ENCODE assay signal across 1 cellular context in genomic region chr4:53541577-53542206, GRCh38.
TF ChIP-seq lines count a peak whose summit lies in the region.

No MANE protein-coding gene starts in this region.

TF ChIP-seq in HepG2, 621 proteins besides CTCF, POLR2A, EP300 and RAD21 (continued from another document):
- TF ChIP-seq, protein P1, sequence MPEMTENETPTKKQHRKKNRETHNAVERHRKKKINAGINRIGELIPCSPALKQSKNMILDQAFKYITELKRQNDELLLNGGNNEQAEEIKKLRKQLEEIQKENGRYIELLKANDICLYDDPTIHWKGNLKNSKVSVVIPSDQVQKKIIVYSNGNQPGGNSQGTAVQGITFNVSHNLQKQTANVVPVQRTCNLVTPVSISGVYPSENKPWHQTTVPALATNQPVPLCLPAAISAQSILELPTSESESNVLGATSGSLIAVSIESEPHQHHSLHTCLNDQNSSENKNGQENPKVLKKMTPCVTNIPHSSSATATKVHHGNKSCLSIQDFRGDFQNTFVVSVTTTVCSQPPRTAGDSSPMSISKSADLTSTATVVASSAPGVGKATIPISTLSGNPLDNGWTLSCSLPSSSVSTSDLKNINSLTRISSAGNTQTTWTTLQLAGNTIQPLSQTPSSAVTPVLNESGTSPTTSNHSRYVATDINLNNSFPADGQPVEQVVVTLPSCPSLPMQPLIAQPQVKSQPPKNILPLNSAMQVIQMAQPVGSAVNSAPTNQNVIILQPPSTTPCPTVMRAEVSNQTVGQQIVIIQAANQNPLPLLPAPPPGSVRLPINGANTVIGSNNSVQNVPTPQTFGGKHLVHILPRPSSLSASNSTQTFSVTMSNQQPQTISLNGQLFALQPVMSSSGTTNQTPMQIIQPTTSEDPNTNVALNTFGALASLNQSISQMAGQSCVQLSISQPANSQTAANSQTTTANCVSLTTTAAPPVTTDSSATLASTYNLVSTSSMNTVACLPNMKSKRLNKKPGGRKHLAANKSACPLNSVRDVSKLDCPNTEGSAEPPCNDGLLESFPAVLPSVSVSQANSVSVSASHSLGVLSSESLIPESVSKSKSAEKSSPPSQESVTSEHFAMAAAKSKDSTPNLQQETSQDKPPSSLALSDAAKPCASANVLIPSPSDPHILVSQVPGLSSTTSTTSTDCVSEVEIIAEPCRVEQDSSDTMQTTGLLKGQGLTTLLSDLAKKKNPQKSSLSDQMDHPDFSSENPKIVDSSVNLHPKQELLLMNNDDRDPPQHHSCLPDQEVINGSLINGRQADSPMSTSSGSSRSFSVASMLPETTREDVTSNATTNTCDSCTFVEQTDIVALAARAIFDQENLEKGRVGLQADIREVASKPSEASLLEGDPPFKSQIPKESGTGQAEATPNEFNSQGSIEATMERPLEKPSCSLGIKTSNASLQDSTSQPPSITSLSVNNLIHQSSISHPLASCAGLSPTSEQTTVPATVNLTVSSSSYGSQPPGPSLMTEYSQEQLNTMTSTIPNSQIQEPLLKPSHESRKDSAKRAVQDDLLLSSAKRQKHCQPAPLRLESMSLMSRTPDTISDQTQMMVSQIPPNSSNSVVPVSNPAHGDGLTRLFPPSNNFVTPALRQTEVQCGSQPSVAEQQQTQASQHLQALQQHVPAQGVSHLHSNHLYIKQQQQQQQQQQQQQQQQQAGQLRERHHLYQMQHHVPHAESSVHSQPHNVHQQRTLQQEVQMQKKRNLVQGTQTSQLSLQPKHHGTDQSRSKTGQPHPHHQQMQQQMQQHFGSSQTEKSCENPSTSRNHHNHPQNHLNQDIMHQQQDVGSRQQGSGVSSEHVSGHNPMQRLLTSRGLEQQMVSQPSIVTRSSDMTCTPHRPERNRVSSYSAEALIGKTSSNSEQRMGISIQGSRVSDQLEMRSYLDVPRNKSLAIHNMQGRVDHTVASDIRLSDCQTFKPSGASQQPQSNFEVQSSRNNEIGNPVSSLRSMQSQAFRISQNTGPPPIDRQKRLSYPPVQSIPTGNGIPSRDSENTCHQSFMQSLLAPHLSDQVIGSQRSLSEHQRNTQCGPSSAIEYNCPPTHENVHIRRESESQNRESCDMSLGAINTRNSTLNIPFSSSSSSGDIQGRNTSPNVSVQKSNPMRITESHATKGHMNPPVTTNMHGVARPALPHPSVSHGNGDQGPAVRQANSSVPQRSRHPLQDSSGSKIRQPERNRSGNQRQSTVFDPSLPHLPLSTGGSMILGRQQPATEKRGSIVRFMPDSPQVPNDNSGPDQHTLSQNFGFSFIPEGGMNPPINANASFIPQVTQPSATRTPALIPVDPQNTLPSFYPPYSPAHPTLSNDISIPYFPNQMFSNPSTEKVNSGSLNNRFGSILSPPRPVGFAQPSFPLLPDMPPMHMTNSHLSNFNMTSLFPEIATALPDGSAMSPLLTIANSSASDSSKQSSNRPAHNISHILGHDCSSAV (CRISPR knock-in tag; IDR thresholded peaks at IDR 0.05; ENCODE audit: borderline replicate concordance) = no peak
- TF ChIP-seq ZMAT3 (CRISPR knock-in tag; conservative IDR thresholded peaks at IDR 0.05) = no peak
- TF ChIP-seq HDAC1 (CRISPR knock-in tag; IDR thresholded peaks at IDR 0.05) = no peak
